In the genomic region with DNA sequence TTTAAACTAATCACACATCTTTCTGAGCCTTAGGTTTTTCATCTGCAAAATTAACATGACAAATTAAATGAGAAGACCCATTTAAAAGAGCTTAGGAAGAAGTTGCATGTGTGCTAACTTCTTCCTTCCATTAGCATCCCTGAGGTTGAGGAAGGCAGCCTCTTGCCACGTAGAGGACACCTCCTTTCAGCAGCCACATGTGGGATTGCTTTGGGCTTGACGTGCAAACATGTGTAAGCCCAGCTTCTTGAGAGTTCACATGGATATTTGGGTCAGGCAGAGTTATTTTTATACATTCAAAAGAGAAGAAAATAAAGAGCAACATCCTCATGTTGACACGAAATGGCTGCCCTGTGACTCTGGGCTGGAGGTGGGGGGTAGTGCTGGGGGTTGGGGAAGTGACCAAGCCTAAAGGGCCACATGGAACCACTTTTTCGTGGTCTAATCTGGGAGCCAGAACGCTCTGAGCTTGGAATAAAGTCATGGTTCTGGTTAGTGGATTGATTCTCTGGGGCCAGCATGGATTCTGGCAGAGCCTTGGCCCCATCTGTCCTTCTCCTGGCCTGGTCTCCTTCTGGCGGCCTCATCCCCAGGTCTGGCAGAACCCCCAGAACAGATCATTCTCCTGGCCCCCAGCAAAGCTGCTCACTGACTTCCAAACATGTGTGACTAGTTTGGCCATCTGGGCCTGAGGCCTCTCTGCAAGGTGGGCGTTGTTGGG, we compare ENCODE assay signal across 12 cellular contexts.
"Had no signal": no experiment of that assay in that cellular context is flagged by ENCODE, and none has a peak within 500 bp of the region (broad histone marks: within the 10 kb centered on the region; RNA-seq: fewer than 3 reads in every experiment).

No MANE protein-coding gene starts in this region.

- H3K4me3 ChIP-seq: lung had no signal

- ATAC-seq: naive thymus-derived CD4-positive, alpha-beta T cell had no signal

- H3K9ac ChIP-seq: SK-N-SH had no signal

- DNase-seq: activated CD4-positive, alpha-beta memory T cell treated with anti-CD3 and anti-CD28 coated beads for 36 hours; activated naive CD4-positive, alpha-beta T cell; hypothalamus; kidney glomerular epithelial cell; naive thymus-derived CD4-positive, alpha-beta T cell; posterior cingulate gyrus; right cardiac atrium; SK-N-SH; stimulated activated naive CD4-positive, alpha-beta T cell; T-helper 1 cell had no signal

- H3K9me3 ChIP-seq: SK-N-SH had no signal

- H3K9me2 ChIP-seq: SK-N-SH had no signal

- H3K4me2 ChIP-seq: SK-N-SH had no signal

- H3K27ac ChIP-seq: VCaP had no signal
